In genomic region chr1:32817815-32818786, GRCh38 we compare ENCODE assay signal across 1 cellular context.
TF ChIP-seq lines count a peak whose summit lies in the region.

No MANE protein-coding gene starts in this region.

TF ChIP-seq in HEK293, 187 proteins besides CTCF, POLR2A, EP300 and RAD21 (continued from another document):
- TF ChIP-seq ZNF600 (tag by site-specific recombination; IDR thresholded peaks at IDR 0.05): peak; percentile 64
- no peak for TF ChIP-seq ZNF169 (tag by site-specific recombination; IDR thresholded peaks at IDR 0.05)
- TF ChIP-seq ZNF76 (tag by site-specific recombination; IDR thresholded peaks at IDR 0.05; ENCODE audit: borderline replicate concordance, low read depth): peak; percentile 70
- no peak for TF ChIP-seq ZNF664 (tag by site-specific recombination; IDR thresholded peaks at IDR 0.05)
- TF ChIP-seq ZNF37A (tag by site-specific recombination; IDR thresholded peaks at IDR 0.05): no peak
- no peak for TF ChIP-seq ZNF433 (tag by site-specific recombination; IDR thresholded peaks at IDR 0.05; ENCODE audit: low read depth)
- TF ChIP-seq EGR2 (tag by site-specific recombination; IDR thresholded peaks at IDR 0.05; ENCODE audit: low read depth): peak; percentile 3; the same call in 1 of the 2 replicates
- no peak for TF ChIP-seq ZNF19 (tag by site-specific recombination; IDR thresholded peaks at IDR 0.05; ENCODE audit: low read depth)
- TF ChIP-seq SP2 (tag by site-specific recombination; IDR thresholded peaks at IDR 0.05): peak; percentile 84
- peak; percentile 68 for TF ChIP-seq ZNF121 (tag by site-specific recombination; IDR thresholded peaks at IDR 0.05)
- TF ChIP-seq ZNF645 (tag by site-specific recombination; IDR thresholded peaks at IDR 0.05): no peak
- TF ChIP-seq ZNF473 (tag by site-specific recombination; IDR thresholded peaks at IDR 0.05): no peak
- no peak for TF ChIP-seq ZNF157 (tag by site-specific recombination; IDR thresholded peaks at IDR 0.05)
- TF ChIP-seq ZNF585B (tag by site-specific recombination; IDR thresholded peaks at IDR 0.05): 0 out of 2 replicates have a peak, but pooled peaks have one; percentile 5
- 0 out of 2 replicates have a peak, but pooled peaks have one; percentile 23 for TF ChIP-seq MEIS1 (CRISPR knock-in tag; IDR thresholded peaks at IDR 0.05; ENCODE audit: borderline replicate concordance)
- TF ChIP-seq, protein P1, sequence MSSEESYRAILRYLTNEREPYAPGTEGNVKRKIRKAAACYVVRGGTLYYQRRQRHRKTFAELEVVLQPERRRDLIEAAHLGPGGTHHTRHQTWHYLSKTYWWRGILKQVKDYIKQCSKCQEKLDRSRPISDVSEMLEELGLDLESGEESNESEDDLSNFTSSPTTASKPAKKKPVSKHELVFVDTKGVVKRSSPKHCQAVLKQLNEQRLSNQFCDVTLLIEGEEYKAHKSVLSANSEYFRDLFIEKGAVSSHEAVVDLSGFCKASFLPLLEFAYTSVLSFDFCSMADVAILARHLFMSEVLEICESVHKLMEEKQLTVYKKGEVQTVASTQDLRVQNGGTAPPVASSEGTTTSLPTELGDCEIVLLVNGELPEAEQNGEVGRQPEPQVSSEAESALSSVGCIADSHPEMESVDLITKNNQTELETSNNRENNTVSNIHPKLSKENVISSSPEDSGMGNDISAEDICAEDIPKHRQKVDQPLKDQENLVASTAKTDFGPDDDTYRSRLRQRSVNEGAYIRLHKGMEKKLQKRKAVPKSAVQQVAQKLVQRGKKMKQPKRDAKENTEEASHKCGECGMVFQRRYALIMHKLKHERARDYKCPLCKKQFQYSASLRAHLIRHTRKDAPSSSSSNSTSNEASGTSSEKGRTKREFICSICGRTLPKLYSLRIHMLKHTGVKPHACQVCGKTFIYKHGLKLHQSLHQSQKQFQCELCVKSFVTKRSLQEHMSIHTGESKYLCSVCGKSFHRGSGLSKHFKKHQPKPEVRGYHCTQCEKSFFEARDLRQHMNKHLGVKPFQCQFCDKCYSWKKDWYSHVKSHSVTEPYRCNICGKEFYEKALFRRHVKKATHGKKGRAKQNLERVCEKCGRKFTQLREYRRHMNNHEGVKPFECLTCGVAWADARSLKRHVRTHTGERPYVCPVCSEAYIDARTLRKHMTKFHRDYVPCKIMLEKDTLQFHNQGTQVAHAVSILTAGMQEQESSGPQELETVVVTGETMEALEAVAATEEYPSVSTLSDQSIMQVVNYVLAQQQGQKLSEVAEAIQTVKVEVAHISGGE (tag by site-specific recombination; conservative IDR thresholded peaks at IDR 0.05; ENCODE audit: low read depth): peak; percentile 71
- TF ChIP-seq ZNF248 (tag by site-specific recombination; IDR thresholded peaks at IDR 0.05): no peak
- TF ChIP-seq MZF1 (tag by site-specific recombination; IDR thresholded peaks at IDR 0.05; ENCODE audit: borderline replicate concordance): peak; percentile 31; the same call in 1 of the 2 replicates
- TF ChIP-seq, protein P2, sequence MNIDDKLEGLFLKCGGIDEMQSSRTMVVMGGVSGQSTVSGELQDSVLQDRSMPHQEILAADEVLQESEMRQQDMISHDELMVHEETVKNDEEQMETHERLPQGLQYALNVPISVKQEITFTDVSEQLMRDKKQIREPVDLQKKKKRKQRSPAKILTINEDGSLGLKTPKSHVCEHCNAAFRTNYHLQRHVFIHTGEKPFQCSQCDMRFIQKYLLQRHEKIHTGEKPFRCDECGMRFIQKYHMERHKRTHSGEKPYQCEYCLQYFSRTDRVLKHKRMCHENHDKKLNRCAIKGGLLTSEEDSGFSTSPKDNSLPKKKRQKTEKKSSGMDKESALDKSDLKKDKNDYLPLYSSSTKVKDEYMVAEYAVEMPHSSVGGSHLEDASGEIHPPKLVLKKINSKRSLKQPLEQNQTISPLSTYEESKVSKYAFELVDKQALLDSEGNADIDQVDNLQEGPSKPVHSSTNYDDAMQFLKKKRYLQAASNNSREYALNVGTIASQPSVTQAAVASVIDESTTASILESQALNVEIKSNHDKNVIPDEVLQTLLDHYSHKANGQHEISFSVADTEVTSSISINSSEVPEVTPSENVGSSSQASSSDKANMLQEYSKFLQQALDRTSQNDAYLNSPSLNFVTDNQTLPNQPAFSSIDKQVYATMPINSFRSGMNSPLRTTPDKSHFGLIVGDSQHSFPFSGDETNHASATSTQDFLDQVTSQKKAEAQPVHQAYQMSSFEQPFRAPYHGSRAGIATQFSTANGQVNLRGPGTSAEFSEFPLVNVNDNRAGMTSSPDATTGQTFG (tag by site-specific recombination; IDR thresholded peaks at IDR 0.05; ENCODE audit: borderline replicate concordance): no peak
- TF ChIP-seq ZSCAN4 (tag by site-specific recombination; IDR thresholded peaks at IDR 0.05): 0 out of 2 replicates have a peak, but pooled peaks have one; percentile 52
- no peak for TF ChIP-seq ZNF404 (tag by site-specific recombination; IDR thresholded peaks at IDR 0.05)
- TF ChIP-seq ZNF175 (tag by site-specific recombination; IDR thresholded peaks at IDR 0.05): no peak
- TF ChIP-seq ZNF140 (tag by site-specific recombination; IDR thresholded peaks at IDR 0.05): no peak
- TF ChIP-seq KLF8 (tag by site-specific recombination; IDR thresholded peaks at IDR 0.05): peak; percentile 84
- TF ChIP-seq PRDM1 (tag by site-specific recombination; IDR thresholded peaks at IDR 0.05): peak; percentile 86
- TF ChIP-seq ZNF146 (tag by site-specific recombination; IDR thresholded peaks at IDR 0.05): peak; percentile 50; the same call in 1 of the 2 replicates
- TF ChIP-seq ZNF133 (tag by site-specific recombination; IDR thresholded peaks at IDR 0.05): no peak
- peak; percentile 27; the same call in 1 of the 2 replicates for TF ChIP-seq ZNF23 (tag by site-specific recombination; IDR thresholded peaks at IDR 0.05; ENCODE audit: borderline replicate concordance)
- no peak for TF ChIP-seq ZNF202 (tag by site-specific recombination; IDR thresholded peaks at IDR 0.05; ENCODE audit: borderline replicate concordance)
- TF ChIP-seq YY1 (tag by site-specific recombination; IDR thresholded peaks at IDR 0.05): peak; percentile 18; the same call in 1 of the 2 replicates
- no peak for TF ChIP-seq ZNF626 (tag by site-specific recombination; IDR thresholded peaks at IDR 0.05)
- TF ChIP-seq ZNF155 (tag by site-specific recombination; IDR thresholded peaks at IDR 0.05): no peak
- TF ChIP-seq ZNF561 (tag by site-specific recombination; IDR thresholded peaks at IDR 0.05; ENCODE audit: borderline replicate concordance): peak; percentile 86
- TF ChIP-seq, protein P3, sequence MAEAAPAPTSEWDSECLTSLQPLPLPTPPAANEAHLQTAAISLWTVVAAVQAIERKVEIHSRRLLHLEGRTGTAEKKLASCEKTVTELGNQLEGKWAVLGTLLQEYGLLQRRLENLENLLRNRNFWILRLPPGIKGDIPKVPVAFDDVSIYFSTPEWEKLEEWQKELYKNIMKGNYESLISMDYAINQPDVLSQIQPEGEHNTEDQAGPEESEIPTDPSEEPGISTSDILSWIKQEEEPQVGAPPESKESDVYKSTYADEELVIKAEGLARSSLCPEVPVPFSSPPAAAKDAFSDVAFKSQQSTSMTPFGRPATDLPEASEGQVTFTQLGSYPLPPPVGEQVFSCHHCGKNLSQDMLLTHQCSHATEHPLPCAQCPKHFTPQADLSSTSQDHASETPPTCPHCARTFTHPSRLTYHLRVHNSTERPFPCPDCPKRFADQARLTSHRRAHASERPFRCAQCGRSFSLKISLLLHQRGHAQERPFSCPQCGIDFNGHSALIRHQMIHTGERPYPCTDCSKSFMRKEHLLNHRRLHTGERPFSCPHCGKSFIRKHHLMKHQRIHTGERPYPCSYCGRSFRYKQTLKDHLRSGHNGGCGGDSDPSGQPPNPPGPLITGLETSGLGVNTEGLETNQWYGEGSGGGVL (tag by site-specific recombination; IDR thresholded peaks at IDR 0.05): peak; percentile 88
- no peak for TF ChIP-seq ATF2 (tag by site-specific recombination; IDR thresholded peaks at IDR 0.05; ENCODE audit: low read depth)
- TF ChIP-seq ZNF639 (tag by site-specific recombination; IDR thresholded peaks at IDR 0.05): no peak; the same call in 1 of the 2 replicates
- no peak for TF ChIP-seq ZNF776 (tag by site-specific recombination; IDR thresholded peaks at IDR 0.05; ENCODE audit: borderline replicate concordance)
- no peak for TF ChIP-seq ZNF837 (tag by site-specific recombination; IDR thresholded peaks at IDR 0.05)
- 0 out of 2 replicates have a peak, but pooled peaks have one; percentile 50 for TF ChIP-seq ZNF843 (tag by site-specific recombination; IDR thresholded peaks at IDR 0.05)
- no peak for TF ChIP-seq REST (tag by site-specific recombination; IDR thresholded peaks at IDR 0.05)
